In the genomic region with DNA sequence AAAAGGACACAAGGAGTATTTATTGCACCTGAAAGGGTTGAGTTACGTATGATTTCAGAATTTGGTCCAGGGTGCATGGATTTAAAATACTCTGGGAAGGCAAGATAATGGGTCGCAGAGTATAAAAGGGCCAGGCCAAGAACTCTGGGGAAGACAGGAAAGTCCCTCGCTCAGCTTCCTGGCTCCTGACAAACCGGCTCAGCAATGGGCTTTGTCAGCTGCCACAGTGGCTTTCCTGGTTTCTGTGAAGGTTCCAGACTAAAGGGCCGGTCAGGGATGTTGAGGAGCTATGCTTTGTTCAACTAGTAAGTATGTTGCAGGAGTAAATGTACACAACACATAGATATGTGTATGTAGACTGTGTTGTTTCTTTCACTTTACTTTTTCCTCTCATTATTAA, we compare ENCODE assay signal across 2 cellular contexts.
TF ChIP-seq lines count a peak whose summit lies in the region.

No MANE protein-coding gene starts in this region.

TF ChIP-seq in IMR-90, 13 proteins besides CTCF, POLR2A, EP300 and RAD21:
- no peak for TF ChIP-seq MXI1 (IDR thresholded peaks at IDR 0.05; ENCODE audit: borderline replicate concordance, low read depth, low read length)
- TF ChIP-seq, protein P1, sequence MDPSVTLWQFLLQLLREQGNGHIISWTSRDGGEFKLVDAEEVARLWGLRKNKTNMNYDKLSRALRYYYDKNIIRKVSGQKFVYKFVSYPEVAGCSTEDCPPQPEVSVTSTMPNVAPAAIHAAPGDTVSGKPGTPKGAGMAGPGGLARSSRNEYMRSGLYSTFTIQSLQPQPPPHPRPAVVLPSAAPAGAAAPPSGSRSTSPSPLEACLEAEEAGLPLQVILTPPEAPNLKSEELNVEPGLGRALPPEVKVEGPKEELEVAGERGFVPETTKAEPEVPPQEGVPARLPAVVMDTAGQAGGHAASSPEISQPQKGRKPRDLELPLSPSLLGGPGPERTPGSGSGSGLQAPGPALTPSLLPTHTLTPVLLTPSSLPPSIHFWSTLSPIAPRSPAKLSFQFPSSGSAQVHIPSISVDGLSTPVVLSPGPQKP (IDR thresholded peaks at IDR 0.05; ENCODE audit: borderline replicate concordance, low read depth, low read length): no peak
- TF ChIP-seq FOS (IDR thresholded peaks at IDR 0.05; ENCODE audit: low read depth, low read length): no peak
- TF ChIP-seq NFE2L2 (IDR thresholded peaks at IDR 0.05; ENCODE audit: low read depth, low read length): no peak
- TF ChIP-seq SMC3 (IDR thresholded peaks at IDR 0.05; ENCODE audit: low read depth, low read length): no peak
- TF ChIP-seq RFX5 (IDR thresholded peaks at IDR 0.05; ENCODE audit: low read depth, low read length): no peak
- TF ChIP-seq, protein P2, sequence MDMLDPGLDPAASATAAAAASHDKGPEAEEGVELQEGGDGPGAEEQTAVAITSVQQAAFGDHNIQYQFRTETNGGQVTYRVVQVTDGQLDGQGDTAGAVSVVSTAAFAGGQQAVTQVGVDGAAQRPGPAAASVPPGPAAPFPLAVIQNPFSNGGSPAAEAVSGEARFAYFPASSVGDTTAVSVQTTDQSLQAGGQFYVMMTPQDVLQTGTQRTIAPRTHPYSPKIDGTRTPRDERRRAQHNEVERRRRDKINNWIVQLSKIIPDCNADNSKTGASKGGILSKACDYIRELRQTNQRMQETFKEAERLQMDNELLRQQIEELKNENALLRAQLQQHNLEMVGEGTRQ (IDR thresholded peaks at IDR 0.05; ENCODE audit: low read depth, low read length): no peak
- TF ChIP-seq BHLHE40 (IDR thresholded peaks at IDR 0.05; ENCODE audit: low read depth, low read length): no peak
- no peak for TF ChIP-seq MAFK (IDR thresholded peaks at IDR 0.05; ENCODE audit: low read depth, low read length)
- TF ChIP-seq RCOR1 (IDR thresholded peaks at IDR 0.05; ENCODE audit: insufficient replicate concordance, low read length): no peak
- no peak for TF ChIP-seq CEBPB (IDR thresholded peaks at IDR 0.05; ENCODE audit: low read depth, low read length)
- TF ChIP-seq CHD1 (IDR thresholded peaks at IDR 0.05; ENCODE audit: low read depth, low read length): no peak
- no peak for TF ChIP-seq MAZ (IDR thresholded peaks at IDR 0.05; ENCODE audit: borderline replicate concordance, low read depth, low read length)

TF ChIP-seq in H1, 55 proteins besides CTCF, POLR2A, EP300 and RAD21:
- TF ChIP-seq, protein P3, sequence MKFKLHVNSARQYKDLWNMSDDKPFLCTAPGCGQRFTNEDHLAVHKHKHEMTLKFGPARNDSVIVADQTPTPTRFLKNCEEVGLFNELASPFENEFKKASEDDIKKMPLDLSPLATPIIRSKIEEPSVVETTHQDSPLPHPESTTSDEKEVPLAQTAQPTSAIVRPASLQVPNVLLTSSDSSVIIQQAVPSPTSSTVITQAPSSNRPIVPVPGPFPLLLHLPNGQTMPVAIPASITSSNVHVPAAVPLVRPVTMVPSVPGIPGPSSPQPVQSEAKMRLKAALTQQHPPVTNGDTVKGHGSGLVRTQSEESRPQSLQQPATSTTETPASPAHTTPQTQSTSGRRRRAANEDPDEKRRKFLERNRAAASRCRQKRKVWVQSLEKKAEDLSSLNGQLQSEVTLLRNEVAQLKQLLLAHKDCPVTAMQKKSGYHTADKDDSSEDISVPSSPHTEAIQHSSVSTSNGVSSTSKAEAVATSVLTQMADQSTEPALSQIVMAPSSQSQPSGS (IDR thresholded peaks at IDR 0.05; ENCODE audit: low read length): no peak
